In the genomic region with DNA sequence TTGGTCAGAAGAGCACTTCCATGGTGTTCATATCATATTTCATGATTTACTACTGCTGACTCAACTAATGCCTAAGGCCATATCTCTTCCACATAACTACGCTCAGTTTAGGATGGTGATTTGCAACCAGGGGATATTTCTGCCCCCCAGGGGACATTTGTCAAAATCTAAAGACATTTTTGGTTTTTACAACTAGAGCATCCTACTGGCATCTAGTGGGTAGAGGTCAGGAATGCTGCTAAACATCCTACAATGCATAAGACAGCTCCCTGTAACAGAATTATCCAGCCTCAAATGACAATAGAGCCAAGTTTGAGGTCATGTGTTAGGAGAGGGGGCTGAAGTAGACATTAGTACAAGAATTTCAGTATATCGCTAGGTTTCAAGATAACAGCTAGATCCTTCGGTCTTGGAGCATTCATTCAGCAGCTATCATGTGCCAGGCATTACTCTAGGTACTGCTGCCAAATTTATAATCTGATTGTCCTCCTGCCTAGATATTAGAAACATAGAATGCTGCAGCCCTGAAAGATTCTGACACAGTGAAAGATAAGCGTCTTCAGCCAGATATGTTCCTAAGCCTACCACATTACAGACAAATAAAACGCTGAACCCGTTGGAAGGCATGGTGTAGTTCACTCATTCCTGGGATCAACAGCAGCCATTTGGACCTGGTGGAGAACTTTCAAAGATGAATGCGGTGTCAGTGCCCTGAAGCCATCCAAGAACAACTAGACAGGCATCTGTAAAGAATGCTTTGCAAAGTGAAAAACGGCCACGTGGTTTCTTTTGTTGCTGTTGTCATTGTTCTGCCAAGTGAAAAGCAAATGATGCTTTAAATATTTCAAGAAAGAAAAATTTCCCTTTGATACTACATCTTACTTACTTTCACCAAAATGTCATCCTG, we compare ENCODE assay signal across 16 cellular contexts.
DNase-seq lines count a peak whose midpoint lies in the region; ATAC-seq lines count a peak whose summit lies in the region.
"Had no signal": no experiment of that assay in that cellular context is flagged by ENCODE, and none has a peak within 500 bp of the region (broad histone marks: within the 10 kb centered on the region; RNA-seq: fewer than 3 reads in every experiment).

No MANE protein-coding gene starts in this region.

- H3K9ac ChIP-seq in HUES6 (ENCODE audit: low read length): no peak overlapping the region
- 0 out of 2 replicates have a peak overlapping the region, but pooled peaks have one; percentile 22 for H3K9ac ChIP-seq in iPS-20b (ENCODE audit: low read depth, low read length)

- no peak for ATAC-seq in GM18519 (IDR thresholded peaks at IDR 0.05; ENCODE audit: low FRiP score, unreplicated experiment)
- ATAC-seq: naive thymus-derived CD8-positive, alpha-beta T cell had no signal

- peak overlapping the region; percentile 76 for H2AFZ ChIP-seq in ACC112 (ENCODE audit: low read length, unreplicated experiment)

- H3K36me3 ChIP-seq in ACC112 (ENCODE audit: insufficient read depth, low read length) (no peaks in the 10 kb centered on the region), HUES6 (ENCODE audit: control insufficient read depth, insufficient read depth, low read length) (no peaks in the 10 kb centered on the region), iPS-20b (ENCODE audit: insufficient read depth, low read depth, low read length) (no peaks in the 10 kb centered on the region)

- H3K27ac ChIP-seq in ACC112 (ENCODE audit: low read depth, low read length) (peak overlapping the region; percentile 60), HUES6 (ENCODE audit: low read depth, low read length) (peak overlapping the region; percentile 69; the same call in 1 of the 2 replicates), iPS-20b (ENCODE audit: low read length) (no peak overlapping the region)

- peak; percentile 48 for DNase-seq in astrocyte of the hippocampus (ENCODE audit: low read depth, low spot score)
- no peak for DNase-seq in GDM1 (lab: John Stamatoyannopoulos, UW)
- DNase-seq in NCI-H345 treated with DMSO at 0.1 percent for 48 hours (lab: John Stamatoyannopoulos, UW; ENCODE audit: unreplicated experiment): no peak
- DNase-seq in NCI-H524 treated with DMSO at 0.1 percent for 48 hours (lab: John Stamatoyannopoulos, UW): no peak
- DNase-seq: activated CD4-positive, alpha-beta T cell treated with anti-CD3 and anti-CD28 coated beads for 1 hour; CD8-positive, alpha-beta memory T cell; left colon; NCI-H2081 treated with DMSO at 0.1 percent for 48 hours; NCI-H774; stimulated activated CD4-positive, alpha-beta T cell treated with anti-CD3 and anti-CD28 coated beads, Interleukin-15, amount 100 ng/mL, for 24 hours had no signal

- H3K27me3 ChIP-seq in ACC112 (ENCODE audit: insufficient read depth, low read length): no peaks in the 10 kb centered on the region
- H3K27me3 ChIP-seq in HUES6 (ENCODE audit: control insufficient read depth, insufficient read depth, low read length): no peaks in the 10 kb centered on the region
- no peaks in the 10 kb centered on the region for H3K27me3 ChIP-seq in iPS-20b (ENCODE audit: insufficient read depth, low read length)

- H3K9me3 ChIP-seq in HUES6 (ENCODE audit: control insufficient read depth, insufficient read depth, low read depth, low read length) (no peaks in the 10 kb centered on the region), iPS-20b (ENCODE audit: insufficient read depth, low read depth, low read length) (no peaks in the 10 kb centered on the region)
- H3K9me3 ChIP-seq: A549 had no signal

- no peaks in the 10 kb centered on the region for H3K79me2 ChIP-seq in ACC112 (ENCODE audit: control insufficient read depth, insufficient read depth, low read length, unreplicated experiment)

- H3K4me3 ChIP-seq in ACC112 (ENCODE audit: low read depth, low read length): no peak overlapping the region
- no peak overlapping the region for H3K4me3 ChIP-seq in HUES6 (ENCODE audit: low read depth, low read length)
- H3K4me3 ChIP-seq in iPS-20b (ENCODE audit: low read length): no peak overlapping the region
- H3K4me3 ChIP-seq: A549 had no signal

- H3K4me1 ChIP-seq in ACC112 (ENCODE audit: control insufficient read depth, insufficient read depth, low read length, unreplicated experiment) (peaks cover 57% of the 10 kb centered on the region), HUES6 (ENCODE audit: control insufficient read depth, insufficient read depth, low read length) (peaks cover 22% of the 10 kb centered on the region), iPS-20b (ENCODE audit: insufficient read depth, low read length) (peaks cover 11% of the 10 kb centered on the region)
